ENCODE assay signal across 1 cellular context in genomic region chr7:130899638-130900401, GRCh38.
TF ChIP-seq lines count a peak whose summit lies in the region.

No MANE protein-coding gene starts in this region.

TF ChIP-seq in HepG2, 621 proteins besides CTCF, POLR2A, EP300 and RAD21 (continued from another document and continues in another):
- TF ChIP-seq ZNF800 (CRISPR knock-in tag; IDR thresholded peaks at IDR 0.05) = peak; percentile 89
- no peak for TF ChIP-seq MYNN (CRISPR knock-in tag; IDR thresholded peaks at IDR 0.05; ENCODE audit: low read depth)
- no peak for TF ChIP-seq ETS1 (CRISPR knock-in tag; IDR thresholded peaks at IDR 0.05)
- TF ChIP-seq NR2C2 (CRISPR knock-in tag; IDR thresholded peaks at IDR 0.05; ENCODE audit: borderline replicate concordance) = peak; percentile 88
- peak; percentile 92 for TF ChIP-seq IKZF5 (CRISPR knock-in tag; IDR thresholded peaks at IDR 0.05)
- TF ChIP-seq ETV5 (CRISPR knock-in tag; IDR thresholded peaks at IDR 0.05; ENCODE audit: borderline replicate concordance) = peak; percentile 97
- TF ChIP-seq HOXA7 (CRISPR knock-in tag; IDR thresholded peaks at IDR 0.05) = no peak
- TF ChIP-seq FOXO1 (CRISPR knock-in tag; IDR thresholded peaks at IDR 0.05) = peak; percentile 77
- 0 out of 2 replicates have a peak, but pooled peaks have one; percentile 70 for TF ChIP-seq SATB2 (CRISPR knock-in tag; IDR thresholded peaks at IDR 0.05)
- no peak; the same call in 1 of the 2 replicates for TF ChIP-seq GATA4 (IDR thresholded peaks at IDR 0.05; ENCODE audit: borderline replicate concordance, low read depth)
- TF ChIP-seq ZNF772 (CRISPR knock-in tag; IDR thresholded peaks at IDR 0.05) = peak; percentile 83; the same call in 1 of the 2 replicates
- no peak for TF ChIP-seq GPBP1L1 (CRISPR knock-in tag; IDR thresholded peaks at IDR 0.05)
- TF ChIP-seq DRAP1 (CRISPR knock-in tag; IDR thresholded peaks at IDR 0.05) = peak; percentile 78
- peak; percentile 52; the same call in 1 of the 2 replicates for TF ChIP-seq ZNF274 (CRISPR knock-in tag; IDR thresholded peaks at IDR 0.05)
- TF ChIP-seq MAZ (IDR thresholded peaks at IDR 0.05; ENCODE audit: borderline replicate concordance, low read depth, low read length) = no peak
- peak; percentile 52; the same call in 1 of the 2 replicates for TF ChIP-seq MAZ (CRISPR knock-in tag; IDR thresholded peaks at IDR 0.05; ENCODE audit: low read depth)
- peak; percentile 88 for TF ChIP-seq MYC (CRISPR knock-in tag; IDR thresholded peaks at IDR 0.05; ENCODE audit: borderline replicate concordance)
- no peak for TF ChIP-seq TBP (CRISPR knock-in tag; IDR thresholded peaks at IDR 0.05)
- TF ChIP-seq ZKSCAN5 (CRISPR knock-in tag; IDR thresholded peaks at IDR 0.05) = 0 out of 2 replicates have a peak, but pooled peaks have one; percentile 33
- TF ChIP-seq SP1 (IDR thresholded peaks at IDR 0.05) = no peak
- no peak for TF ChIP-seq SP1 (CRISPR knock-in tag; IDR thresholded peaks at IDR 0.05)
- no peak for TF ChIP-seq PBX3 (CRISPR knock-in tag; IDR thresholded peaks at IDR 0.05; ENCODE audit: borderline replicate concordance)
- TF ChIP-seq, protein P1, sequence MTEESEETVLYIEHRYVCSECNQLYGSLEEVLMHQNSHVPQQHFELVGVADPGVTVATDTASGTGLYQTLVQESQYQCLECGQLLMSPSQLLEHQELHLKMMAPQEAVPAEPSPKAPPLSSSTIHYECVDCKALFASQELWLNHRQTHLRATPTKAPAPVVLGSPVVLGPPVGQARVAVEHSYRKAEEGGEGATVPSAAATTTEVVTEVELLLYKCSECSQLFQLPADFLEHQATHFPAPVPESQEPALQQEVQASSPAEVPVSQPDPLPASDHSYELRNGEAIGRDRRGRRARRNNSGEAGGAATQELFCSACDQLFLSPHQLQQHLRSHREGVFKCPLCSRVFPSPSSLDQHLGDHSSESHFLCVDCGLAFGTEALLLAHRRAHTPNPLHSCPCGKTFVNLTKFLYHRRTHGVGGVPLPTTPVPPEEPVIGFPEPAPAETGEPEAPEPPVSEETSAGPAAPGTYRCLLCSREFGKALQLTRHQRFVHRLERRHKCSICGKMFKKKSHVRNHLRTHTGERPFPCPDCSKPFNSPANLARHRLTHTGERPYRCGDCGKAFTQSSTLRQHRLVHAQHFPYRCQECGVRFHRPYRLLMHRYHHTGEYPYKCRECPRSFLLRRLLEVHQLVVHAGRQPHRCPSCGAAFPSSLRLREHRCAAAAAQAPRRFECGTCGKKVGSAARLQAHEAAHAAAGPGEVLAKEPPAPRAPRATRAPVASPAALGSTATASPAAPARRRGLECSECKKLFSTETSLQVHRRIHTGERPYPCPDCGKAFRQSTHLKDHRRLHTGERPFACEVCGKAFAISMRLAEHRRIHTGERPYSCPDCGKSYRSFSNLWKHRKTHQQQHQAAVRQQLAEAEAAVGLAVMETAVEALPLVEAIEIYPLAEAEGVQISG (CRISPR knock-in tag; IDR thresholded peaks at IDR 0.05) = peak; percentile 80
- TF ChIP-seq PRDM10 (CRISPR knock-in tag; IDR thresholded peaks at IDR 0.05; ENCODE audit: low read depth) = peak; percentile 53; the same call in 1 of the 2 replicates
- no peak for TF ChIP-seq ZNF598 (CRISPR knock-in tag; IDR thresholded peaks at IDR 0.05; ENCODE audit: borderline replicate concordance)
- peak; percentile 86 for TF ChIP-seq ZMYM4 (CRISPR knock-in tag; IDR thresholded peaks at IDR 0.05)
- no peak for TF ChIP-seq ZNF354B (CRISPR knock-in tag; IDR thresholded peaks at IDR 0.05)
- peak; percentile 81 for TF ChIP-seq MTA1 (CRISPR knock-in tag; IDR thresholded peaks at IDR 0.05; ENCODE audit: borderline replicate concordance)
- TF ChIP-seq, protein P2, sequence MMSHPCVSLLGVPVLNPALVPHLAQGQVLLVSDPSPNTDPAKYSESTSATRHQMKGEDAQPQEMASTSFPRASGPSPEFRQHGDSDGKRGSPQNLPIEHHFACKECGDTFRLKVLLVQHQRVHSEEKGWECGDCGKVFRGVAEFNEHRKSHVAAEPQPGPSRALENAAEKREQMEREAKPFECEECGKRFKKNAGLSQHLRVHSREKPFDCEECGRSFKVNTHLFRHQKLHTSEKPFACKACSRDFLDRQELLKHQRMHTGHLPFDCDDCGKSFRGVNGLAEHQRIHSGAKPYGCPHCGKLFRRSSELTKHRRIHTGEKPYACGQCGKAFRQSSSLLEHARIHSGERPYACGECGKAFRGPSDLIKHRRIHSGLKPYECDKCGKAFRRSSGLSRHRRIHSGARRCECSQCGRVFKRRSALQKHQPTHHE (CRISPR knock-in tag; IDR thresholded peaks at IDR 0.05; ENCODE audit: borderline replicate concordance) = peak; percentile 71; the same call in 1 of the 2 replicates
- TF ChIP-seq NCOA1 (CRISPR knock-in tag; IDR thresholded peaks at IDR 0.05) = 0 out of 2 replicates have a peak, but pooled peaks have one; percentile 22
- TF ChIP-seq XRCC5 (optimal IDR thresholded peaks at IDR 0.05; ENCODE audit: low read length) = peak; percentile 58
- TF ChIP-seq SP2 (CRISPR knock-in tag; IDR thresholded peaks at IDR 0.05) = no peak
- TF ChIP-seq NFIC (IDR thresholded peaks at IDR 0.05; ENCODE audit: low read length) = peak; percentile 90
- peak; percentile 25 for TF ChIP-seq RBM22 (optimal IDR thresholded peaks at IDR 0.05; ENCODE audit: low read length)
- peak; percentile 60 for TF ChIP-seq TGIF2 (CRISPR knock-in tag; IDR thresholded peaks at IDR 0.05)
- TF ChIP-seq PCBP2 (optimal IDR thresholded peaks at IDR 0.05; ENCODE audit: low read depth, low read length, poor library complexity, severe bottlenecking) = no peak
- no peak for TF ChIP-seq ZNF597 (CRISPR knock-in tag; IDR thresholded peaks at IDR 0.05)
- no peak for TF ChIP-seq NR3C1 (CRISPR knock-in tag; IDR thresholded peaks at IDR 0.05)
- TF ChIP-seq ZMAT3 (CRISPR knock-in tag; conservative IDR thresholded peaks at IDR 0.05) = peak; percentile 69; the same call in 1 of the 2 replicates
- peak; percentile 95 for TF ChIP-seq TARDBP (CRISPR knock-in tag; IDR thresholded peaks at IDR 0.05)
- TF ChIP-seq DNMT1 (CRISPR knock-in tag; IDR thresholded peaks at IDR 0.05) = no peak
- no peak for TF ChIP-seq ZNF616 (CRISPR knock-in tag; IDR thresholded peaks at IDR 0.05; ENCODE audit: low read depth)
- no peak for TF ChIP-seq ARNT2 (CRISPR knock-in tag; IDR thresholded peaks at IDR 0.05; ENCODE audit: low read depth)
- 0 out of 2 replicates have a peak, but pooled peaks have one; percentile 19 for TF ChIP-seq ZNF33B (CRISPR knock-in tag; IDR thresholded peaks at IDR 0.05)
- TF ChIP-seq CREB1 (IDR thresholded peaks at IDR 0.05) = no peak
- peak; percentile 60; the same call in 1 of the 2 replicates for TF ChIP-seq CREB1 (CRISPR knock-in tag; IDR thresholded peaks at IDR 0.05)
- peak; percentile 94 for TF ChIP-seq HNF4G (IDR thresholded peaks at IDR 0.05; ENCODE audit: borderline replicate concordance, low read depth, low read length)
- TF ChIP-seq HNF4G (CRISPR knock-in tag; IDR thresholded peaks at IDR 0.05; ENCODE audit: borderline replicate concordance, low read depth) = peak; percentile 94; the same call in 1 of the 2 replicates
- TF ChIP-seq ZNF781 (CRISPR knock-in tag; IDR thresholded peaks at IDR 0.05; ENCODE audit: borderline replicate concordance, not compliant biosample characterization) = peak; percentile 22
- TF ChIP-seq ZSCAN30 (CRISPR knock-in tag; IDR thresholded peaks at IDR 0.05) = no peak
- TF ChIP-seq TAF15 (IDR thresholded peaks at IDR 0.05; ENCODE audit: low read depth, low read length, poor library complexity, severe bottlenecking) = no peak
- peak; percentile 57; the same call in 1 of the 2 replicates for TF ChIP-seq KDM4B (CRISPR knock-in tag; IDR thresholded peaks at IDR 0.05)
- peak; percentile 91; the same call in 1 of the 2 replicates for TF ChIP-seq ZFP82 (CRISPR knock-in tag; IDR thresholded peaks at IDR 0.05; ENCODE audit: borderline replicate concordance)
- no peak for TF ChIP-seq ZFYVE20 (CRISPR knock-in tag; IDR thresholded peaks at IDR 0.05; ENCODE audit: borderline replicate concordance, low read depth)
- no peak for TF ChIP-seq FOXA1 (IDR thresholded peaks at IDR 0.05)
- peak; percentile 77 for TF ChIP-seq FOXA1 (CRISPR knock-in tag; IDR thresholded peaks at IDR 0.05)
